ENCODE assay signal across 1 cellular context in genomic region chrX:79167437-79167836, GRCh38.
TF ChIP-seq lines count a peak whose summit lies in the region.

No MANE protein-coding gene starts in this region.

TF ChIP-seq in HepG2, 621 proteins besides CTCF, POLR2A, EP300 and RAD21:
- TF ChIP-seq RFXAP (CRISPR knock-in tag; IDR thresholded peaks at IDR 0.05; ENCODE audit: borderline replicate concordance) = no peak
- TF ChIP-seq ZBTB4 (CRISPR knock-in tag; IDR thresholded peaks at IDR 0.05; ENCODE audit: borderline replicate concordance) = no peak
- TF ChIP-seq NFATC3 (CRISPR knock-in tag; IDR thresholded peaks at IDR 0.05) = no peak
